Comparison of ENCODE assay signal across 16 cellular contexts in genomic region chr3:166634091-166634746, GRCh38.
"Had no signal": no experiment of that assay in that cellular context is flagged by ENCODE, and none has a peak within 500 bp of the region (broad histone marks: within the 10 kb centered on the region; RNA-seq: fewer than 3 reads in every experiment).

No MANE protein-coding gene starts in this region.

- H3K4me1 ChIP-seq: breast epithelium, esophagus squamous epithelium, heart left ventricle, stomach had no signal

- H3K4me3 Mint-ChIP-seq: activated CD8-positive, alpha-beta T cell treated with anti-CD3 and anti-CD28 coated beads, Interleukin-2, amount 10 ng/mL, durations not matched to agents 7 days and 5 days; activated T-helper 1 cell treated with anti-CD3 and anti-CD28 coated beads, Interleukin-12 subunit alpha, Interleukin-12 subunit beta, Interleukin-2, Interleukin-4 antibody, amounts not matched to agents 30 ng/mL and 10 ng/mL and 1 ng/mL, durations not matched to agents 14 hours and 24 hours and 36 hours; natural killer cell treated with Interleukin-12 subunit alpha and Interleukin-12 subunit beta and Interleukin-15 and Interleukin-18, amount 100 ng/mL, for 72 hours; WTC11 had no signal

- H3K36me3 Mint-ChIP-seq: natural killer cell treated with Interleukin-12 subunit alpha and Interleukin-12 subunit beta and Interleukin-15 and Interleukin-18, amount 100 ng/mL, for 72 hours; WTC11 had no signal

- H3K27ac ChIP-seq: breast epithelium, esophagus squamous epithelium, heart left ventricle, stomach, thoracic aorta had no signal

- H3K9me3 ChIP-seq: breast epithelium, esophagus squamous epithelium, thoracic aorta had no signal

- H3K36me3 ChIP-seq: breast epithelium, esophagus squamous epithelium, heart left ventricle, stomach, thoracic aorta had no signal

- H3K27ac Mint-ChIP-seq: activated CD8-positive, alpha-beta T cell treated with anti-CD3 and anti-CD28 coated beads, Interleukin-2, amount 10 ng/mL, durations not matched to agents 7 days and 5 days; activated T-helper 1 cell treated with anti-CD3 and anti-CD28 coated beads, Interleukin-12 subunit alpha, Interleukin-12 subunit beta, Interleukin-2, Interleukin-4 antibody, amounts not matched to agents 30 ng/mL and 10 ng/mL and 1 ng/mL, durations not matched to agents 14 hours and 24 hours and 36 hours; natural killer cell treated with Interleukin-12 subunit alpha and Interleukin-12 subunit beta and Interleukin-15 and Interleukin-18, amount 100 ng/mL, for 72 hours; WTC11 had no signal

- DNase-seq: activated CD4-positive, alpha-beta T cell treated with anti-CD3 and anti-CD28 coated beads for 48 hours; activated CD8-positive, alpha-beta memory T cell treated with anti-CD3 and anti-CD28 coated beads, Interleukin-2, amount 50 U/mL, for 48 hours; activated CD8-positive, alpha-beta T cell treated with anti-CD3 and anti-CD28 coated beads, Interleukin-2, amount 10 ng/mL, durations not matched to agents 7 days and 5 days; activated naive CD4-positive, alpha-beta T cell; aorta; esophagus squamous epithelium; foreskin melanocyte; heart left ventricle; stimulated activated CD4-positive, alpha-beta T cell treated with anti-CD3 and anti-CD28 coated beads, Interleukin-4, amount 100 ng/mL, for 1 hour; stomach had no signal

- H3K27me3 Mint-ChIP-seq: natural killer cell treated with Interleukin-12 subunit alpha and Interleukin-12 subunit beta and Interleukin-15 and Interleukin-18, amount 100 ng/mL, for 72 hours had no signal

- H3K27me3 ChIP-seq: breast epithelium, esophagus squamous epithelium, heart left ventricle, stomach had no signal

- H3K4me3 ChIP-seq: breast epithelium, esophagus squamous epithelium, heart left ventricle, stomach, thoracic aorta had no signal

- ATAC-seq: activated CD8-positive, alpha-beta T cell treated with anti-CD3 and anti-CD28 coated beads, Interleukin-2, amount 10 ng/mL, durations not matched to agents 7 days and 5 days; heart left ventricle; left lobe of liver; natural killer cell treated with Interleukin-12 subunit alpha and Interleukin-12 subunit beta and Interleukin-15 and Interleukin-18, amount 100 ng/mL, for 72 hours; WTC11 had no signal
